In the genomic region with DNA sequence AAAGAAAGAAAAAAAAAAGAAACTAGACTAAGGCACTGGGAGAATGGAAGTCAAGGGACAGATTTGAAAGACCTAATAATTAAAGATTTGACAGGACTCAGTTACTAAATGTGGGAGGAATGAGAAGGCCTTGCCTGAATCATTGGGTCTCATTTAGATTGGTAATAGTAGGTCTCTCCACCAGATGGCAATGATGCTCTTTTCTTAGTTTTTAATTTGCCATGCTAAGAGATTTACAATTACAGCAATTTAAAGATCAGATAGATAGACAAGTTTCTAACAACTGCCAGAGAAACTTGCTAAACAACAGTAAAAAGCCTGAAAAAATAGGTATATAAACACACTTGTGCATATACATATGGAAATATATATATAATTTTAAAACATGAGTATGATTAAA, we compare ENCODE assay signal across 8 cellular contexts. TPM values are rescaled to one million over a fixed set of nuclear protein-coding genes. Genes with fewer than 3 reads are reported as not detected.
DNase-seq lines count a peak whose midpoint lies in the region; FAIRE-seq and TF ChIP-seq lines count a peak whose summit lies in the region.

No MANE protein-coding gene starts in this region.

- POLR2A ChIA-PET in endothelial cell of umbilical vein (lab: Charles Lee) = no interaction called here

- peak; percentile 79 for FAIRE-seq in endothelial cell of umbilical vein (lab: Jason Lieb, UNC)

- H3K4me2 ChIP-seq in endothelial cell of umbilical vein (ENCODE audit: insufficient read depth, low read length) (no peak overlapping the region), osteoblast (ENCODE audit: insufficient read depth, low read length) (no peak overlapping the region)

- H3K36me3 ChIP-seq in endothelial cell of umbilical vein (ENCODE audit: control insufficient read depth in 2 of 2, extremely low read depth in 1 of 2, insufficient read depth in 2 of 2, low read length in 2 of 2) = no peaks in the 10 kb centered on the region
- no peaks in the 10 kb centered on the region for H3K36me3 ChIP-seq in osteoblast (ENCODE audit: insufficient read depth, low read length)

- no peaks in the 10 kb centered on the region for H4K20me1 ChIP-seq in endothelial cell of umbilical vein (replicated peaks; ENCODE audit: control insufficient read depth, extremely low read depth, insufficient read depth, low read length)
- no peaks in the 10 kb centered on the region for H4K20me1 ChIP-seq in osteoblast (ENCODE audit: insufficient read depth, low read length)

- dilution Hi-C loops in endothelial cell of umbilical vein (cut with MboI; ENCODE audit: extremely low pct_ligation_motif_present, low sequenced_read_pairs) = no loop called here

- in situ Hi-C loops in ACHN (cut with HindIII; ENCODE audit: low pct_ligation_motif_present, low pct_unique_long_range_greater_than_20kb, low sequenced_read_pairs) = no loop called here

- no peak overlapping the region for H3K27ac ChIP-seq in endothelial cell of umbilical vein (ENCODE audit: insufficient read depth, low read depth, low read length)
- H3K27ac ChIP-seq in osteoblast (ENCODE audit: low read depth, low read length) = peak overlapping the region; percentile 62
- no peak overlapping the region for H3K27ac ChIP-seq in caudate nucleus (ENCODE audit: low read depth, low read length)

- TF ChIP-seq POLR2A in endothelial cell of umbilical vein (IDR thresholded peaks at IDR 0.05; ENCODE audit: low read depth, low read length) = no peak

- intact Hi-C loops in endothelial cell of umbilical vein (cut with micrococcal nuclease) = loop anchor here (1.0 kb wide), 5 partner anchors 18 to 691 kb away; no protein-coding TSS in a partner anchor

- H2AFZ ChIP-seq in endothelial cell of umbilical vein (ENCODE audit: low read depth, low read length) (no peak overlapping the region), osteoblast (ENCODE audit: low read length) (no peak overlapping the region)

- no peak overlapping the region for H3K9ac ChIP-seq in endothelial cell of umbilical vein (replicated peaks; ENCODE audit: extremely low read depth, insufficient read depth, low read length)

- H3K9me1 ChIP-seq in endothelial cell of umbilical vein (replicated peaks; ENCODE audit: control insufficient read depth, extremely low read depth, insufficient read depth, low read length) = no peaks in the 10 kb centered on the region

- no TSS peak for BruUV-seq in endothelial cell of umbilical vein (replicated peaks; lab: Mats Ljungman, UMichigan)

- H3K9me3 ChIP-seq in endothelial cell of umbilical vein (replicated peaks; ENCODE audit: control insufficient read depth, insufficient read depth, low read length) (no peaks in the 10 kb centered on the region), osteoblast (ENCODE audit: low read depth, low read length) (no peaks in the 10 kb centered on the region)

- H3K79me2 ChIP-seq in endothelial cell of umbilical vein (ENCODE audit: control insufficient read depth, insufficient read depth, low read length) (no peaks in the 10 kb centered on the region), osteoblast (ENCODE audit: insufficient read depth, low read length) (no peaks in the 10 kb centered on the region)

- TF ChIP-seq CTCF in GM10266 (IDR thresholded peaks at IDR 0.05; ENCODE audit: control insufficient read depth, insufficient read depth, low read depth, missing control alignments) (peak; percentile 25), endothelial cell of umbilical vein (IDR thresholded peaks at IDR 0.05; ENCODE audit: extremely low read depth in 1 of 2, insufficient read depth in 1 of 2, low read depth in 1 of 2, low read length in 2 of 2) (peak; percentile 21 to 41), osteoblast (IDR thresholded peaks at IDR 0.05; ENCODE audit: extremely low read depth, low read depth, low read length) (peak; percentile 67)

- no peak overlapping the region for H3K4me3 ChIP-seq in endothelial cell of umbilical vein (replicated peaks in 1 of 3; ENCODE audit: insufficient read depth in 1 of 3, low read depth in 1 of 3, low read length in 3 of 3)
- H3K4me3 ChIP-seq in osteoblast (ENCODE audit: insufficient read depth, low read length) = no peak overlapping the region

- CTCF ChIA-PET in endothelial cell of umbilical vein (lab: Charles Lee) = interaction anchor here (0.8 to 3.0 kb wide), 4 partner anchors 18 to 257 kb away, joined by 3 to 15 read pairs (median 10); no protein-coding TSS in a partner anchor

- H3K4me1 ChIP-seq in endothelial cell of umbilical vein (ENCODE audit: control insufficient read depth, extremely low read depth, insufficient read depth, low read length) = no peaks in the 10 kb centered on the region
- H3K4me1 ChIP-seq in osteoblast (ENCODE audit: insufficient read depth, low read length) = peaks cover 7% of the 10 kb centered on the region

- H3K27me3 ChIP-seq in endothelial cell of umbilical vein (ENCODE audit: control insufficient read depth in 2 of 2, insufficient read depth in 2 of 2, low read length in 2 of 2) (no peaks in the 10 kb centered on the region), osteoblast (ENCODE audit: insufficient read depth, low read length) (no peaks in the 10 kb centered on the region)

- DNase-seq in ACHN (peak; percentile 60), GM10266 (ENCODE audit: extremely low spot score) (no peak), NCI-H82 treated with DMSO at 0.1 percent for 48 hours (lab: John Stamatoyannopoulos, UW; ENCODE audit: unreplicated experiment) (peak; percentile 26), endothelial cell of umbilical vein (ENCODE audit: low read depth, low spot score) (peak; percentile 79), osteoblast (ENCODE audit: insufficient read length, low spot score, missing footprints) (peak; percentile 49), caudate nucleus (lab: John Stamatoyannopoulos, UW) (no peak)
- DNase-seq in stimulated activated CD4-positive, alpha-beta T cell treated with anti-CD3 and anti-CD28 coated beads, Interleukin-12 subunit alpha, Interleukin-12 subunit beta, amount 100 ng/mL, for 4 hours = no peak
- DNase-seq in stimulated activated CD4-positive, alpha-beta T cell treated with anti-CD3 and anti-CD28 coated beads, Interleukin-2, amount 100 ng/mL, for 24 hours = no peak

TF ChIP-seq in endothelial cell of umbilical vein, 7 proteins besides CTCF, POLR2A, EP300 and RAD21:
- TF ChIP-seq FOS (IDR thresholded peaks at IDR 0.05; ENCODE audit: borderline replicate concordance, insufficient read depth, low read length) = no peak
- TF ChIP-seq EZH2 (IDR thresholded peaks at IDR 0.05; ENCODE audit: borderline replicate concordance, low read depth, low read length, severe bottlenecking) = no peak
- TF ChIP-seq JUN (IDR thresholded peaks at IDR 0.05; ENCODE audit: borderline replicate concordance, insufficient read depth, insufficient read length, low read depth) = no peak
- no peak for TF ChIP-seq POLR2AphosphoS5 (IDR thresholded peaks at IDR 0.05; ENCODE audit: insufficient read depth, low read depth, low read length)
- no peak for TF ChIP-seq GATA2 (IDR thresholded peaks at IDR 0.05; ENCODE audit: insufficient read depth, insufficient read length, low read depth, low read length)
- TF ChIP-seq, protein P1, sequence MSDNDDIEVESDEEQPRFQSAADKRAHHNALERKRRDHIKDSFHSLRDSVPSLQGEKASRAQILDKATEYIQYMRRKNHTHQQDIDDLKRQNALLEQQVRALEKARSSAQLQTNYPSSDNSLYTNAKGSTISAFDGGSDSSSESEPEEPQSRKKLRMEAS (IDR thresholded peaks at IDR 0.05; ENCODE audit: insufficient read depth, insufficient read length) = no peak

RNA-seq across cellular contexts. Expression of a gene that starts 15.3 kb away (rescaled TPM):
- 13.5 and 14.1 TPM in 2 replicates for total RNA-seq in endothelial cell of umbilical vein
- polyA plus RNA-seq in endothelial cell of umbilical vein = 3.8 and 4.7 TPM in 2 replicates
- 6.3 and 7.0 TPM in 2 replicates for polyA plus RNA-seq in endothelial cell of umbilical vein (2011; cell fraction: cytosol; rRNA removed)
- 3.7 and 5.1 TPM in 2 replicates for polyA plus RNA-seq in endothelial cell of umbilical vein (2011; cell fraction: nucleus; rRNA removed)
- 12.9 and 19.0 TPM in 2 replicates for polyA plus RNA-seq in endothelial cell of umbilical vein (2012)
- 5.1 and 6.0 TPM in 2 replicates for polyA minus RNA-seq in endothelial cell of umbilical vein
- polyA minus RNA-seq in endothelial cell of umbilical vein (2011; cell fraction: cytosol; rRNA and poly(A)+ RNA removed) = 9.4 TPM
- 6.5 and 10.3 TPM in 2 replicates for polyA minus RNA-seq in endothelial cell of umbilical vein (2011; cell fraction: nucleus; rRNA and poly(A)+ RNA removed)
- 28.6 and 29.2 TPM in 2 replicates for total RNA-seq in osteoblast

RNA-seq across cellular contexts. Expression of a gene that starts 15.5 kb away (rescaled TPM):
- total RNA-seq in endothelial cell of umbilical vein (25.6 and 26.5 TPM in 2 replicates), osteoblast (16.5 and 16.6 TPM in 2 replicates)
- polyA plus RNA-seq in endothelial cell of umbilical vein = 20.1 and 23.7 TPM in 2 replicates
- polyA plus RNA-seq in endothelial cell of umbilical vein (2011; cell fraction: cytosol; rRNA removed) = 20.5 and 23.9 TPM in 2 replicates
- 16.5 and 19.5 TPM in 2 replicates for polyA plus RNA-seq in endothelial cell of umbilical vein (2011; cell fraction: nucleus; rRNA removed)
- polyA plus RNA-seq in endothelial cell of umbilical vein (2012) = 26.6 and 33.0 TPM in 2 replicates
- polyA minus RNA-seq in endothelial cell of umbilical vein = 20.5 and 20.8 TPM in 2 replicates
- polyA minus RNA-seq in endothelial cell of umbilical vein (2011; cell fraction: cytosol; rRNA and poly(A)+ RNA removed) = 7.1 TPM
- 20.7 and 25.1 TPM in 2 replicates for polyA minus RNA-seq in endothelial cell of umbilical vein (2011; cell fraction: nucleus; rRNA and poly(A)+ RNA removed)

Comparison
In these comparisons a context has a peak if more than half of its experiments do, and no peak if none do; other contexts are left out.
1. DNase-seq: peak in ACHN (single experiment), NCI-H82 treated with DMSO at 0.1 percent for 48 hours (single experiment), endothelial cell of umbilical vein (single experiment) and osteoblast (single experiment); none in GM10266 (single experiment), stimulated activated CD4-positive, alpha-beta T cell treated with anti-CD3 and anti-CD28 coated beads, Interleukin-12 subunit alpha, Interleukin-12 subunit beta, amount 100 ng/mL, for 4 hours (single experiment), stimulated activated CD4-positive, alpha-beta T cell treated with anti-CD3 and anti-CD28 coated beads, Interleukin-2, amount 100 ng/mL, for 24 hours (0 of 2) and caudate nucleus (0 of 61).
2. Peak in every context shown above with its lines, with median percentiles within 50 percentile points of each other: CTCF ChIP-seq.